8 cellular contexts compared by ENCODE assay signal in genomic region chr19:23273022-23273593, GRCh38. TPM values are rescaled to one million over a fixed set of nuclear protein-coding genes. Genes with fewer than 3 reads are reported as not detected.
A peak's percentile ranks its signal among the peaks of the same experiment; 100 is the strongest.
DNase-seq lines count a peak whose midpoint lies in the region; ATAC-seq and TF ChIP-seq lines count a peak whose summit lies in the region.

No MANE protein-coding gene starts in this region.

- peak overlapping the region; percentile 81 for H2AFZ ChIP-seq in OCI-LY3 (ENCODE audit: low read depth, low read length)

- DNase-seq in effector memory CD8-positive, alpha-beta T cell, result no peak
- peak in 2 of 10 donors; percentile 16 to 20 for DNase-seq in naive thymus-derived CD8-positive, alpha-beta T cell
- DNase-seq in GDM1 (lab: John Stamatoyannopoulos, UW), result no peak
- DNase-seq in effector CD8-positive, alpha-beta T cell (lab: John Stamatoyannopoulos, UW), result no peak

- H4K20me1 ChIP-seq in OCI-LY3 (ENCODE audit: insufficient read depth, low read length), result no peaks in the 10 kb centered on the region

- no peaks in the 10 kb centered on the region for H3K9me3 Mint-ChIP-seq in effector memory CD8-positive, alpha-beta T cell
- H3K9me3 Mint-ChIP-seq in naive thymus-derived CD8-positive, alpha-beta T cell, result no peaks in the 10 kb centered on the region

- peak overlapping the region; percentile 84 for H3K9ac ChIP-seq in OCI-LY3 (ENCODE audit: low read length)

- POLR2A ChIA-PET in naive thymus-derived CD8-positive, alpha-beta T cell (lab: Charles Lee), result interaction anchor here (0.6 to 4.3 kb wide), 16 partner anchors 15 to 1944 kb away, joined by 3 to 38 read pairs (median 6); partner anchors contain the start of genes ZNF254, ZNF257, ZNF429 and ZNF675

- H3K27me3 Mint-ChIP-seq in effector memory CD8-positive, alpha-beta T cell, result no peaks in the 10 kb centered on the region
- H3K27me3 Mint-ChIP-seq in naive thymus-derived CD8-positive, alpha-beta T cell, result no peaks in the 10 kb centered on the region

- ATAC-seq in GM19397 (IDR thresholded peaks at IDR 0.05; ENCODE audit: unreplicated experiment), result peak; percentile 4
- no peak for ATAC-seq in effector memory CD8-positive, alpha-beta T cell (replicated peaks)
- ATAC-seq in naive thymus-derived CD8-positive, alpha-beta T cell, result no peak
- no peak for ATAC-seq in HG03039 (IDR thresholded peaks at IDR 0.05; ENCODE audit: unreplicated experiment)
- ATAC-seq in GM21619 (IDR thresholded peaks at IDR 0.05; ENCODE audit: unreplicated experiment), result no peak

- peak overlapping the region; percentile 92 for H3K4me3 ChIP-seq in OCI-LY3 (ENCODE audit: low read length)

- no peak for TF ChIP-seq CTCF in OCI-LY3 (IDR thresholded peaks at IDR 0.05; ENCODE audit: low read depth, low read length)

- H3K79me2 ChIP-seq in OCI-LY3 (ENCODE audit: low read length), result peaks cover 32% of the 10 kb centered on the region

- peaks cover 5% of the 10 kb centered on the region for H3K4me1 ChIP-seq in OCI-LY3 (ENCODE audit: low read length)

- peaks cover 40% of the 10 kb centered on the region for H3K36me3 Mint-ChIP-seq in effector memory CD8-positive, alpha-beta T cell (ENCODE audit: insufficient read depth)
- peaks cover 0 to 41% (median 8%) of the 10 kb centered on the region in 3 donors for H3K36me3 Mint-ChIP-seq in naive thymus-derived CD8-positive, alpha-beta T cell

- H3K27me3 ChIP-seq in OCI-LY3 (ENCODE audit: low read depth, low read length), result no peaks in the 10 kb centered on the region

- peaks cover 20 to 22% of the 10 kb centered on the region in 2 donors for H3K4me1 Mint-ChIP-seq in effector memory CD8-positive, alpha-beta T cell (ENCODE audit: low read depth in 2 of 2)
- H3K4me1 Mint-ChIP-seq in naive thymus-derived CD8-positive, alpha-beta T cell, result peaks cover 9 to 45% (median 35%) of the 10 kb centered on the region in 4 donors

- peaks cover 18% of the 10 kb centered on the region for H3K36me3 ChIP-seq in OCI-LY3 (replicated peaks; ENCODE audit: low read depth, low read length)

- H3K4me2 ChIP-seq in OCI-LY3 (ENCODE audit: low read length), result peak overlapping the region; percentile 85

- H3K27ac ChIP-seq in OCI-LY3 (ENCODE audit: low read length), result peak overlapping the region; percentile 61

- H3K27ac Mint-ChIP-seq in effector memory CD8-positive, alpha-beta T cell, result peak overlapping the region; percentile 93 to 97
- H3K27ac Mint-ChIP-seq in naive thymus-derived CD8-positive, alpha-beta T cell, result peak overlapping the region; percentile 89 to 99 (median 98)

- peak overlapping the region; percentile 96 to 97 for H3K4me3 Mint-ChIP-seq in effector memory CD8-positive, alpha-beta T cell
- peak overlapping the region; percentile 95 to 99 (median 97) for H3K4me3 Mint-ChIP-seq in naive thymus-derived CD8-positive, alpha-beta T cell

- H3K9me3 ChIP-seq in OCI-LY3 (ENCODE audit: insufficient read depth, low read length), result no peaks in the 10 kb centered on the region

RNA-seq across cellular contexts. Expression of gene ZNF724, which starts 22.9 kb away (rescaled TPM):
- total RNA-seq in naive thymus-derived CD8-positive, alpha-beta T cell, result 1 to 10 TPM; 7.5 to 7.8 TPM
- polyA plus RNA-seq in naive thymus-derived CD8-positive, alpha-beta T cell, result 1 to 10 TPM; 1.9 to 2.6 (median 2.3) TPM
